Comparison of ENCODE assay signal across 19 cellular contexts in genomic region chr16:86093801-86094750, GRCh38.
A peak's percentile ranks its signal among the peaks of the same experiment; 100 is the strongest.
DNase-seq lines count a peak whose midpoint lies in the region; ATAC-seq and TF ChIP-seq lines count a peak whose summit lies in the region.
"Had no signal": no experiment of that assay in that cellular context is flagged by ENCODE, and none has a peak within 500 bp of the region (broad histone marks: within the 10 kb centered on the region; RNA-seq: fewer than 3 reads in every experiment).

No MANE protein-coding gene starts in this region.

- H3K4me3 ChIP-seq in right atrium auricular region (no peak overlapping the region), NB4 (ENCODE audit: low read depth, low read length) (no peak overlapping the region), fibroblast of villous mesenchyme (ENCODE audit: low read depth, low read length) (no peak overlapping the region), suprapubic skin (no peak overlapping the region), esophagus muscularis mucosa (no peak overlapping the region)
- H3K4me3 ChIP-seq: stomach, uterus had no signal

- TF ChIP-seq POLR2A in NB4 (IDR thresholded peaks at IDR 0.05; ENCODE audit: extremely low read depth, insufficient read length) (no peak), suprapubic skin (IDR thresholded peaks at IDR 0.05) (no peak), esophagus muscularis mucosa (IDR thresholded peaks at IDR 0.05; ENCODE audit: low read depth) (no peak)

- H3K27ac ChIP-seq in right atrium auricular region (no peak overlapping the region), suprapubic skin (no peak overlapping the region), esophagus muscularis mucosa (replicated peaks in 1 of 4) (no peak overlapping the region)
- H3K27ac ChIP-seq: epithelial cell of prostate, stomach, uterus had no signal

- no peaks in the 10 kb centered on the region for H3K27me3 ChIP-seq in right atrium auricular region
- H3K27me3 ChIP-seq in suprapubic skin = peaks cover 35% of the 10 kb centered on the region
- H3K27me3 ChIP-seq in esophagus muscularis mucosa = no peaks in the 10 kb centered on the region
- H3K27me3 ChIP-seq: uterus had no signal

- DNase-seq in Right ventricle myocardium inferior (ENCODE audit: missing footprints) (no peak), right atrium auricular region (ENCODE audit: low spot score) (no peak), NB4 (ENCODE audit: low read depth) (no peak), fibroblast of villous mesenchyme (ENCODE audit: low read depth) (no peak), suprapubic skin (ENCODE audit: low spot score in 2 of 2) (peak; percentile 36 to 72), esophagus muscularis mucosa (ENCODE audit: extremely low spot score) (no peak), NOMO-1 treated with DMSO at 0.1 percent for 48 hours (lab: John Stamatoyannopoulos, UW; ENCODE audit: unreplicated experiment) (no peak)
- DNase-seq: activated naive CD4-positive, alpha-beta T cell; cortex of kidney; HCEC 1CT; immature natural killer cell; NCI-H1105; NCI-H2171 treated with DMSO at 0.1 percent for 48 hours; SHP77; stomach; T-helper 2 cell; uterus had no signal

- H3K9me3 ChIP-seq in right atrium auricular region (no peaks in the 10 kb centered on the region), suprapubic skin (no peaks in the 10 kb centered on the region), esophagus muscularis mucosa (no peaks in the 10 kb centered on the region)
- H3K9me3 ChIP-seq: stomach, uterus had no signal

- ATAC-seq in Right ventricle myocardium inferior = peak; percentile 11
- ATAC-seq in HG02571 (IDR thresholded peaks at IDR 0.05; ENCODE audit: unreplicated experiment) = no peak

- TF ChIP-seq CTCF in right atrium auricular region (IDR thresholded peaks at IDR 0.05) (no peak), NB4 (IDR thresholded peaks at IDR 0.05; ENCODE audit: low read depth, low read length) (peak; percentile 46), fibroblast of villous mesenchyme (IDR thresholded peaks at IDR 0.05; ENCODE audit: insufficient read depth, low read depth, low read length) (peak; percentile 25), suprapubic skin (IDR thresholded peaks at IDR 0.05) (no peak), esophagus muscularis mucosa (IDR thresholded peaks at IDR 0.05) (peak in 1 of 3 experiments; percentile 22)

- intact Hi-C loops in Right ventricle myocardium inferior (cut with DNase I) (no loop called here), esophagus muscularis mucosa (cut with DNase I) (no loop called here)

- no peaks in the 10 kb centered on the region for H3K4me1 ChIP-seq in right atrium auricular region
- H3K4me1 ChIP-seq in suprapubic skin = no peaks in the 10 kb centered on the region
- H3K4me1 ChIP-seq in esophagus muscularis mucosa = peaks cover 0 to 11% (median 7%) of the 10 kb centered on the region in 4 donors
- H3K4me1 ChIP-seq: stomach, uterus had no signal

- no peaks in the 10 kb centered on the region for H3K36me3 ChIP-seq in right atrium auricular region
- no peaks in the 10 kb centered on the region for H3K36me3 ChIP-seq in suprapubic skin
- H3K36me3 ChIP-seq in esophagus muscularis mucosa = no peaks in the 10 kb centered on the region
- H3K36me3 ChIP-seq: stomach, uterus had no signal

- TF ChIP-seq EP300 in suprapubic skin (IDR thresholded peaks at IDR 0.05) (no peak), esophagus muscularis mucosa (IDR thresholded peaks at IDR 0.05) (no peak)

- 64% methylated on average over 8 of the region's 14 CpGs for WGBS in suprapubic skin
- 78% methylated on average over 2 of the region's 14 CpGs for WGBS in esophagus muscularis mucosa

Comparison
In these comparisons a context has a peak if more than half of its experiments do, and no peak if none do; other contexts are left out.
1. DNase-seq: peak in suprapubic skin (2 of 2); none in Right ventricle myocardium inferior (single experiment), right atrium auricular region (single experiment), NB4 (single experiment), fibroblast of villous mesenchyme (single experiment), esophagus muscularis mucosa (single experiment) and NOMO-1 treated with DMSO at 0.1 percent for 48 hours (single experiment).
2. CTCF ChIP-seq: peak in NB4 (single experiment) and fibroblast of villous mesenchyme (single experiment); none in right atrium auricular region (0 of 2) and suprapubic skin (0 of 2).